In the genomic region with DNA sequence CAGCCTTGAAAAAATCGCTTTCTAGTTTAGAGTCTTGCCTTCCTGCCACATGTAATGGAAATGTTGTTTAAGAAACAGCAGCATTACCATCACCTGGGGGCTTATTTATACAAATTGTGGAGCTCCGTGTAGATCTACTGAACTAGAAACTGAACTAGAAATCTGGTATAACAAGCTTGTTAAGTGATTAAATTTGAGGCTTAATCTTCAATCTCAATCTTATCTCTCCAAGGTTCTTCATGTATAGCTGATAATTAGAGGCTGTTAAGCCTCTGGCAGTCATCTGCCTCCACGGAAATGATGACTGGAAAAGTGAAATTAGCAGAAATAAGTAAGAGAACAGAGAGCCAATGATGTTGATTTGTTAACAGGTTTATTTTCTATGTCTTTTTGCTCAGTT, we compare ENCODE assay signal across 25 cellular contexts.
DNase-seq lines count a peak whose midpoint lies in the region; ATAC-seq and TF ChIP-seq lines count a peak whose summit lies in the region.
"Had no signal": no experiment of that assay in that cellular context is flagged by ENCODE, and none has a peak within 500 bp of the region (broad histone marks: within the 10 kb centered on the region; RNA-seq: fewer than 3 reads in every experiment).

No MANE protein-coding gene starts in this region.

- 59% methylated on average over 3 of the region's 3 CpGs for WGBS in SK-N-SH (ENCODE audit: low lambda C conversion rate)

- ATAC-seq in SK-N-SH treated with all-trans-retinoic acid at 6 μM for 48 hours (no peak), WTC11 (no peak), GM21526 (IDR thresholded peaks at IDR 0.05; ENCODE audit: low FRiP score, unreplicated experiment) (no peak), HG03457 (IDR thresholded peaks at IDR 0.05; ENCODE audit: unreplicated experiment) (no peak)
- ATAC-seq: CD8-positive, alpha-beta T cell had no signal

- POLR2A ChIA-PET in SK-N-SH (lab: Yijun Ruan, JAX) (no interaction called here), WTC11 (lab: Charles Lee) (no interaction called here)

- H3K27me3 Mint-ChIP-seq in WTC11 (ENCODE audit: low read depth) (no peaks in the 10 kb centered on the region), nephron (ENCODE audit: low read depth) (no peaks in the 10 kb centered on the region)
- H3K27me3 Mint-ChIP-seq: B cell had no signal

- H3K79me2 ChIP-seq in SK-N-SH (ENCODE audit: insufficient read depth) = peaks cover 11% of the 10 kb centered on the region; the same call in 1 of the 2 replicates

- no peak overlapping the region for H3K4me2 ChIP-seq in SK-N-SH
- H3K4me2 ChIP-seq: KMS-11 had no signal

- H3K9me2 ChIP-seq in SK-N-SH = no peaks in the 10 kb centered on the region

- H3K4me3 ChIP-seq in SK-N-SH (ENCODE audit: low read depth in 2 of 2, low read length in 1 of 2) = no peak overlapping the region
- H3K4me3 ChIP-seq: GM23248 had no signal

- no peak for TF ChIP-seq RAD21 in SK-N-SH (IDR thresholded peaks at IDR 0.05; ENCODE audit: low read length)

- H3K4me3 Mint-ChIP-seq in WTC11 = no peak overlapping the region
- H3K4me3 Mint-ChIP-seq in nephron = no peak overlapping the region
- H3K4me3 Mint-ChIP-seq: B cell; CD8-positive, alpha-beta T cell; H9 had no signal

- H4K20me1 ChIP-seq in SK-N-SH (ENCODE audit: insufficient read depth) = no peaks in the 10 kb centered on the region

- no peaks in the 10 kb centered on the region for H3K9me3 ChIP-seq in SK-N-SH

- peaks cover 4 to 8% of the 10 kb centered on the region in 2 experiments; a peak in 3 of 4 replicates for H3K4me1 ChIP-seq in SK-N-SH (ENCODE audit: control insufficient read depth in 1 of 2, insufficient read depth in 2 of 2, low read depth in 1 of 2, low read length in 1 of 2)

- H3K36me3 Mint-ChIP-seq in WTC11 (peaks cover 8% of the 10 kb centered on the region), nephron (ENCODE audit: low read depth) (peaks cover 11% of the 10 kb centered on the region)

- no peak for DNase-seq in SK-N-SH
- no peak for DNase-seq in WTC11 (ENCODE audit: low spot score)
- no peak for DNase-seq in COLO829 (ENCODE audit: low spot score)
- DNase-seq in T-helper 1 cell = no peak
- DNase-seq: CD8-positive, alpha-beta T cell; DMS153; DND-41; GM23248; H9; IMR-90; NCI-H1048; NCI-H1417 treated with DMSO at 0.1 percent for 48 hours; NCI-H1694 treated with DMSO at 0.1 percent for 48 hours; NCI-H2081; NCI-H2227 treated with DMSO at 0.1 percent for 48 hours; NCI-H510A; SIG-M5 had no signal

- H3K27ac ChIP-seq in SK-N-SH (ENCODE audit: low read depth in 2 of 2, low read length in 1 of 2) = no peak overlapping the region
- H3K27ac ChIP-seq: 22Rv1, C4-2B, GM23248, KMS-11 had no signal

- no peaks in the 10 kb centered on the region for H3K27me3 ChIP-seq in SK-N-SH (ENCODE audit: insufficient read depth)

- TF ChIP-seq CTCF in SK-N-SH (IDR thresholded peaks at IDR 0.05) (no peak), WTC11 (IDR thresholded peaks at IDR 0.05) (no peak), nephron (IDR thresholded peaks at IDR 0.05; ENCODE audit: unreplicated experiment in 3 of 3) (no peak)

- H3K9me3 Mint-ChIP-seq in WTC11 (no peaks in the 10 kb centered on the region), nephron (no peaks in the 10 kb centered on the region)
- H3K9me3 Mint-ChIP-seq: CD8-positive, alpha-beta T cell; H9 had no signal

- TF ChIP-seq EP300 in SK-N-SH (IDR thresholded peaks at IDR 0.05; ENCODE audit: borderline replicate concordance in 1 of 2, low read depth in 1 of 2, low read length in 1 of 2) = peak in 1 of 2 experiments; percentile 49; a peak in 1 of 4 replicates

- H3K4me1 Mint-ChIP-seq in WTC11 (peaks cover 19% of the 10 kb centered on the region), nephron (peaks cover 22% of the 10 kb centered on the region)

- H2AFZ ChIP-seq in SK-N-SH (ENCODE audit: low read depth) = no peak overlapping the region
- H2AFZ ChIP-seq: GM23248 had no signal

- H3K27ac Mint-ChIP-seq in WTC11 (peak overlapping the region; percentile 81), nephron (peak overlapping the region in 2 of 3 experiments; percentile 12 to 29)
- H3K27ac Mint-ChIP-seq: B cell; CD8-positive, alpha-beta T cell had no signal

- peaks cover 1% of the 10 kb centered on the region for H3F3A ChIP-seq in SK-N-SH (replicated peaks; ENCODE audit: insufficient read depth)

- CTCF ChIA-PET in SK-N-SH (lab: Yijun Ruan, JAX) (interaction anchor here (0.9 to 3.1 kb wide), 7 partner anchors 16 to 645 kb away, joined by 3 to 10 read pairs (median 4); no protein-coding TSS in a partner anchor), WTC11 (lab: Charles Lee) (interaction anchor here (1.6 kb wide), 1 partner anchor 654 kb away, joined by 4 read pairs; no protein-coding TSS in a partner anchor)

- no peak overlapping the region for H3K9ac ChIP-seq in SK-N-SH
- H3K9ac ChIP-seq: GM23248, KMS-11 had no signal

- H3K36me3 ChIP-seq in SK-N-SH (replicated peaks in 1 of 2; ENCODE audit: control insufficient read depth in 1 of 2, insufficient read depth in 2 of 2, low read length in 1 of 2) = peaks cover 3 to 14% of the 10 kb centered on the region in 2 experiments

TF ChIP-seq in SK-N-SH, 30 proteins besides CTCF, POLR2A, EP300 and RAD21 (continues in another document):
- peak; percentile 48; the same call in 1 of the 2 replicates for TF ChIP-seq RCOR1 (IDR thresholded peaks at IDR 0.05; ENCODE audit: low read length)
- TF ChIP-seq, protein P1, sequence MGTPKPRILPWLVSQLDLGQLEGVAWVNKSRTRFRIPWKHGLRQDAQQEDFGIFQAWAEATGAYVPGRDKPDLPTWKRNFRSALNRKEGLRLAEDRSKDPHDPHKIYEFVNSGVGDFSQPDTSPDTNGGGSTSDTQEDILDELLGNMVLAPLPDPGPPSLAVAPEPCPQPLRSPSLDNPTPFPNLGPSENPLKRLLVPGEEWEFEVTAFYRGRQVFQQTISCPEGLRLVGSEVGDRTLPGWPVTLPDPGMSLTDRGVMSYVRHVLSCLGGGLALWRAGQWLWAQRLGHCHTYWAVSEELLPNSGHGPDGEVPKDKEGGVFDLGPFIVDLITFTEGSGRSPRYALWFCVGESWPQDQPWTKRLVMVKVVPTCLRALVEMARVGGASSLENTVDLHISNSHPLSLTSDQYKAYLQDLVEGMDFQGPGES (IDR thresholded peaks at IDR 0.05; ENCODE audit: low read depth, low read length) = no peak

TF ChIP-seq in SK-N-SH treated with all-trans-retinoic acid at 6 μM for 48 hours, 23 proteins besides CTCF, POLR2A, EP300 and RAD21:
- no peak for TF ChIP-seq ZFP30 (CRISPR knock-in tag; IDR thresholded peaks at IDR 0.05)
- no peak for TF ChIP-seq TCF4 (CRISPR knock-in tag; IDR thresholded peaks at IDR 0.05; ENCODE audit: borderline replicate concordance)
- TF ChIP-seq, protein P2, sequence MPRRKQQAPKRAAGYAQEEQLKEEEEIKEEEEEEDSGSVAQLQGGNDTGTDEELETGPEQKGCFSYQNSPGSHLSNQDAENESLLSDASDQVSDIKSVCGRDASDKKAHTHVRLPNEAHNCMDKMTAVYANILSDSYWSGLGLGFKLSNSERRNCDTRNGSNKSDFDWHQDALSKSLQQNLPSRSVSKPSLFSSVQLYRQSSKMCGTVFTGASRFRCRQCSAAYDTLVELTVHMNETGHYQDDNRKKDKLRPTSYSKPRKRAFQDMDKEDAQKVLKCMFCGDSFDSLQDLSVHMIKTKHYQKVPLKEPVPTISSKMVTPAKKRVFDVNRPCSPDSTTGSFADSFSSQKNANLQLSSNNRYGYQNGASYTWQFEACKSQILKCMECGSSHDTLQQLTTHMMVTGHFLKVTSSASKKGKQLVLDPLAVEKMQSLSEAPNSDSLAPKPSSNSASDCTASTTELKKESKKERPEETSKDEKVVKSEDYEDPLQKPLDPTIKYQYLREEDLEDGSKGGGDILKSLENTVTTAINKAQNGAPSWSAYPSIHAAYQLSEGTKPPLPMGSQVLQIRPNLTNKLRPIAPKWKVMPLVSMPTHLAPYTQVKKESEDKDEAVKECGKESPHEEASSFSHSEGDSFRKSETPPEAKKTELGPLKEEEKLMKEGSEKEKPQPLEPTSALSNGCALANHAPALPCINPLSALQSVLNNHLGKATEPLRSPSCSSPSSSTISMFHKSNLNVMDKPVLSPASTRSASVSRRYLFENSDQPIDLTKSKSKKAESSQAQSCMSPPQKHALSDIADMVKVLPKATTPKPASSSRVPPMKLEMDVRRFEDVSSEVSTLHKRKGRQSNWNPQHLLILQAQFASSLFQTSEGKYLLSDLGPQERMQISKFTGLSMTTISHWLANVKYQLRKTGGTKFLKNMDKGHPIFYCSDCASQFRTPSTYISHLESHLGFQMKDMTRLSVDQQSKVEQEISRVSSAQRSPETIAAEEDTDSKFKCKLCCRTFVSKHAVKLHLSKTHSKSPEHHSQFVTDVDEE (CRISPR knock-in tag; IDR thresholded peaks at IDR 0.05) = no peak

TF ChIP-seq in WTC11, 78 proteins besides CTCF, POLR2A, EP300 and RAD21 (continues in another document):
- TF ChIP-seq SMAD4 (CRISPR knock-in tag; IDR thresholded peaks at IDR 0.05) (no peak), OVOL2 (CRISPR knock-in tag; IDR thresholded peaks at IDR 0.05; ENCODE audit: borderline replicate concordance) (no peak), ZMAT4 (CRISPR knock-in tag; IDR thresholded peaks at IDR 0.05) (no peak), CREB1 (CRISPR knock-in tag; IDR thresholded peaks at IDR 0.05) (no peak), NFYB (CRISPR knock-in tag; conservative IDR thresholded peaks at IDR 0.05; ENCODE audit: low read depth) (no peak), SMAD3 (CRISPR knock-in tag; IDR thresholded peaks at IDR 0.05; ENCODE audit: borderline replicate concordance) (no peak), EMX1 (CRISPR knock-in tag; IDR thresholded peaks at IDR 0.05) (no peak), CBFB (CRISPR knock-in tag; IDR thresholded peaks at IDR 0.05; ENCODE audit: low read depth) (no peak)
